11 cellular contexts compared by ENCODE assay signal in the genomic region with DNA sequence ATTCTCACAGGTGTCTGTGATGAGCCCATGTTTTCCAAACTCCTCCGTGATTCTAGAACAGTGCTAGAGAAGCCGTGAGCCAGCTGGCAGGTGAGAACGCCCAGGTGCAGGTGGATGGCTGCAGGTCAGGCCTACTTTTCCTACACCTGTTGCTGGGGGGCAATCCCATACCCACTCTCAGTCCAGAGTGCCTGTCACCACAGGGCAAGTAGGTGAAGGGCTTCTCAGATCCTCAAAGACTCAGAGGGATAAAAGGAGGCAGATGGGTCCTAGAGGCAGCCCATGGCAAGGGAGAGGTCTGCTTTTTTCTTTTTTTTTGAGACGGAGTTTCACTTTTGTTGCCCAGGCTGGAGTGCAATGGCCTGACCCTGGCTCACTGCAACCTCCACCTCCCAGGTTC. TPM values are rescaled to one million over a fixed set of nuclear protein-coding genes. Genes with fewer than 3 reads are reported as not detected.
A peak's percentile ranks its signal among the peaks of the same experiment; 100 is the strongest.
DNase-seq lines count a peak whose midpoint lies in the region; FAIRE-seq and TF ChIP-seq lines count a peak whose summit lies in the region.
"Had no signal": no experiment of that assay in that cellular context is flagged by ENCODE, and none has a peak within 500 bp of the region (broad histone marks: within the 10 kb centered on the region; RNA-seq: fewer than 3 reads in every experiment).

No MANE protein-coding gene starts in this region.

- H3K4me1 ChIP-seq in ES-I3 (ENCODE audit: insufficient read depth, low read length) (peaks cover 11% of the 10 kb centered on the region), HUES6 (ENCODE audit: control insufficient read depth, insufficient read depth, low read length) (peaks cover 24% of the 10 kb centered on the region), kidney (ENCODE audit: control insufficient read depth in 1 of 2, insufficient read depth in 1 of 2, low read depth in 1 of 2, low read length in 2 of 2) (peaks cover 0 to 6% of the 10 kb centered on the region in 2 donors)

- TF ChIP-seq CTCF in endothelial cell (IDR thresholded peaks at IDR 0.05; ENCODE audit: unreplicated experiment): no peak
- no peak for TF ChIP-seq CTCF in nephron progenitor cell (IDR thresholded peaks at IDR 0.05)
- no peak for TF ChIP-seq CTCF in kidney (IDR thresholded peaks at IDR 0.05; ENCODE audit: borderline replicate concordance, extremely low read depth, insufficient read depth)

- no peaks in the 10 kb centered on the region for H3K9me3 ChIP-seq in ES-I3 (ENCODE audit: control insufficient read depth, insufficient read depth, low read length)
- no peaks in the 10 kb centered on the region for H3K9me3 ChIP-seq in HUES6 (ENCODE audit: control insufficient read depth, insufficient read depth, low read depth, low read length)
- H3K9me3 ChIP-seq in kidney (ENCODE audit: control insufficient read depth in 1 of 2, low read length in 2 of 2): no peaks in the 10 kb centered on the region
- H3K9me3 ChIP-seq: body of pancreas had no signal

- peaks cover 5% of the 10 kb centered on the region for H3K36me3 Mint-ChIP-seq in endothelial cell (ENCODE audit: low read depth, unreplicated experiment)
- H3K36me3 Mint-ChIP-seq in nephron progenitor cell (ENCODE audit: low read depth): peaks cover under 1% of the 10 kb centered on the region
- H3K36me3 Mint-ChIP-seq: memory B cell had no signal

- H3K36me3 ChIP-seq in ES-I3 (ENCODE audit: insufficient read depth, low read length): no peaks in the 10 kb centered on the region; the same call in 1 of the 2 replicates
- H3K36me3 ChIP-seq in HUES6 (ENCODE audit: control insufficient read depth, insufficient read depth, low read length): peaks cover 10% of the 10 kb centered on the region
- no peaks in the 10 kb centered on the region for H3K36me3 ChIP-seq in kidney (ENCODE audit: control insufficient read depth in 1 of 2, insufficient read depth in 2 of 2, low read length in 2 of 2)

- H3K9me3 Mint-ChIP-seq in endothelial cell (ENCODE audit: unreplicated experiment) (no peaks in the 10 kb centered on the region), nephron progenitor cell (no peaks in the 10 kb centered on the region)
- H3K9me3 Mint-ChIP-seq: memory B cell had no signal

- DNase-seq in endothelial cell (ENCODE audit: low spot score) (no peak), nephron progenitor cell (no peak), UCSD-AML1 (lab: John Stamatoyannopoulos, UW; ENCODE audit: unreplicated experiment) (no peak), GM19240 (ENCODE audit: insufficient read length, low spot score) (no peak), kidney (no peak)
- DNase-seq: body of pancreas, HCEC 1CT, NCI-H69 had no signal

- H3K27me3 ChIP-seq in HUES6 (ENCODE audit: control insufficient read depth, insufficient read depth, low read length): peaks cover 23% of the 10 kb centered on the region
- H3K27me3 ChIP-seq: body of pancreas had no signal

- H3K4me1 Mint-ChIP-seq in endothelial cell (ENCODE audit: unreplicated experiment) (peaks cover 17% of the 10 kb centered on the region), nephron progenitor cell (peaks cover 25% of the 10 kb centered on the region)

- H3K9ac ChIP-seq in ES-I3 (ENCODE audit: low read depth, low read length) (peak overlapping the region; percentile 94), HUES6 (ENCODE audit: low read length) (peak overlapping the region; percentile 89), kidney (ENCODE audit: low read length in 2 of 2) (no peak overlapping the region)

- no peak overlapping the region for H3K27ac ChIP-seq in HUES6 (ENCODE audit: low read depth, low read length)
- H3K27ac ChIP-seq in kidney (ENCODE audit: low read depth in 2 of 2, low read length in 2 of 2): no peak overlapping the region
- H3K27ac ChIP-seq: body of pancreas had no signal

- H3K27me3 Mint-ChIP-seq in endothelial cell (ENCODE audit: unreplicated experiment) (peaks cover 4% of the 10 kb centered on the region), nephron progenitor cell (ENCODE audit: low read depth, poor library complexity) (peaks cover 58% of the 10 kb centered on the region)

- no peak overlapping the region for H3K27ac Mint-ChIP-seq in endothelial cell (ENCODE audit: unreplicated experiment)
- H3K27ac Mint-ChIP-seq in nephron progenitor cell: no peak overlapping the region
- H3K27ac Mint-ChIP-seq: memory B cell had no signal

- no peak for FAIRE-seq in kidney (lab: Jason Lieb, UNC)

- peak overlapping the region; percentile 66 for H3K4me3 ChIP-seq in HUES6 (ENCODE audit: low read depth, low read length)
- no peak overlapping the region for H3K4me3 ChIP-seq in kidney (ENCODE audit: low read length in 2 of 2)
- H3K4me3 ChIP-seq: body of pancreas had no signal

- peak overlapping the region; percentile 62 for H3K4me3 Mint-ChIP-seq in endothelial cell (ENCODE audit: unreplicated experiment)
- peak overlapping the region; percentile 79 for H3K4me3 Mint-ChIP-seq in nephron progenitor cell

- intact Hi-C loops in kidney (cut with DNase I): no loop called here

RNA-seq across cellular contexts. Expression of a gene that starts 50.7 kb away (rescaled TPM):
- 18.6 TPM for total RNA-seq in endothelial cell (ENCODE audit: unreplicated experiment)
- total RNA-seq in kidney: 64.3 TPM
- 5.7 TPM for polyA plus RNA-seq in kidney (ENCODE audit: insufficient read depth, low read depth, low replicate concordance)

RNA-seq across cellular contexts. Expression of a gene that starts 55.0 kb away (rescaled TPM):
- 2.8 TPM for total RNA-seq in endothelial cell (ENCODE audit: unreplicated experiment)
- total RNA-seq in kidney: 9.1 TPM
- 3.2 TPM for polyA plus RNA-seq in kidney (ENCODE audit: insufficient read depth, low read depth, low replicate concordance)

Comparison
In these comparisons a context has a peak if more than half of its experiments do, and no peak if none do; other contexts are left out.
1. H3K9ac ChIP-seq: peak in ES-I3 (single experiment) and HUES6 (single experiment); none in kidney (0 of 2).